1 cellular context compared by ENCODE assay signal in the genomic region with DNA sequence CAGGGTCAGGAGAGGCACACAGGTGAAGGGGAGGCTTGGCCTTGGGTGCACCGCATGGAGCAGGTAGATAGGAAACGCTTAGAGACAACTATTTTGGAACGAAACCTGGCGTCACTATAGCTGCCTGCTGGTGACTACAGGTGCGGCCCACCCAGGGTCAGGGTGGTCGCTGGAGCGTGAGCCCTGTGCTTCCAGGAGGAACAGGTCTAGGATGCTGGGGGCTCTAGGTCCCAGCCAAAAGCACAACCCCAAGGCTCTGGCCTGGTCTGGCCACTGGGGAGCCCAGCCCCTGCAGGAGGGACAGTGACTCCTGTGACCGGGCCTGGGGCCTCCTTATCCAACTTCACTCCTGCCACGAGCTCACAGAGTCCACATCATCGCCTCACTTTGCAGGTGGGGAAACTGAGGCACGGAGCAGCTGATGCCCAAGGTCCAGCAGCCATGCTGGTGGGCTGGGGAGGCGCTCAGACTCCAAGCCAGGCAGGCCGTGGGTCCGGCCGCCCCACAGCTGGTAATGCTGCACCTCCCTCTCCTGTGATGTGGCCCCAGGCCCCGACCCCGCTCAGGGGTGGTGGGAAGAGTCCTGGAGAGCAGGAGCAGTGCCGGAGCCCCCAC.
TF ChIP-seq lines count a peak whose summit lies in the region.

No MANE protein-coding gene starts in this region.

TF ChIP-seq in H1, 55 proteins besides CTCF, POLR2A, EP300 and RAD21:
- TF ChIP-seq CHD1 (IDR thresholded peaks at IDR 0.05; ENCODE audit: low read depth, low read length) (no peak), PHF8 (conservative IDR thresholded peaks at IDR 0.05; ENCODE audit: low read depth, low read length) (no peak), GABPA (IDR thresholded peaks at IDR 0.05; ENCODE audit: borderline replicate concordance, insufficient read depth, low read length) (no peak), CTBP2 (IDR thresholded peaks at IDR 0.05; ENCODE audit: borderline replicate concordance, insufficient read depth, insufficient read length, low read length) (no peak), TAF1 (IDR thresholded peaks at IDR 0.05; ENCODE audit: low read depth, low read length) (no peak), SRF (IDR thresholded peaks at IDR 0.05; ENCODE audit: low read depth, low read length) (no peak), ASH2L (IDR thresholded peaks at IDR 0.05; ENCODE audit: low read length) (no peak), TEAD4 (IDR thresholded peaks at IDR 0.05; ENCODE audit: low read depth, low read length) (no peak), SP4 (IDR thresholded peaks at IDR 0.05; ENCODE audit: low read length) (no peak), CEBPB (IDR thresholded peaks at IDR 0.05; ENCODE audit: low read depth, low read length) (no peak), TCF12 (IDR thresholded peaks at IDR 0.05; ENCODE audit: low read depth, low read length) (no peak), CBX5 (IDR thresholded peaks at IDR 0.05; ENCODE audit: low read depth, low read length) (no peak), EZH2 (IDR thresholded peaks at IDR 0.05; ENCODE audit: low read depth, low read length, severe bottlenecking) (no peak), KDM5A (IDR thresholded peaks at IDR 0.05; ENCODE audit: low read length) (no peak)
- TF ChIP-seq, protein P1, sequence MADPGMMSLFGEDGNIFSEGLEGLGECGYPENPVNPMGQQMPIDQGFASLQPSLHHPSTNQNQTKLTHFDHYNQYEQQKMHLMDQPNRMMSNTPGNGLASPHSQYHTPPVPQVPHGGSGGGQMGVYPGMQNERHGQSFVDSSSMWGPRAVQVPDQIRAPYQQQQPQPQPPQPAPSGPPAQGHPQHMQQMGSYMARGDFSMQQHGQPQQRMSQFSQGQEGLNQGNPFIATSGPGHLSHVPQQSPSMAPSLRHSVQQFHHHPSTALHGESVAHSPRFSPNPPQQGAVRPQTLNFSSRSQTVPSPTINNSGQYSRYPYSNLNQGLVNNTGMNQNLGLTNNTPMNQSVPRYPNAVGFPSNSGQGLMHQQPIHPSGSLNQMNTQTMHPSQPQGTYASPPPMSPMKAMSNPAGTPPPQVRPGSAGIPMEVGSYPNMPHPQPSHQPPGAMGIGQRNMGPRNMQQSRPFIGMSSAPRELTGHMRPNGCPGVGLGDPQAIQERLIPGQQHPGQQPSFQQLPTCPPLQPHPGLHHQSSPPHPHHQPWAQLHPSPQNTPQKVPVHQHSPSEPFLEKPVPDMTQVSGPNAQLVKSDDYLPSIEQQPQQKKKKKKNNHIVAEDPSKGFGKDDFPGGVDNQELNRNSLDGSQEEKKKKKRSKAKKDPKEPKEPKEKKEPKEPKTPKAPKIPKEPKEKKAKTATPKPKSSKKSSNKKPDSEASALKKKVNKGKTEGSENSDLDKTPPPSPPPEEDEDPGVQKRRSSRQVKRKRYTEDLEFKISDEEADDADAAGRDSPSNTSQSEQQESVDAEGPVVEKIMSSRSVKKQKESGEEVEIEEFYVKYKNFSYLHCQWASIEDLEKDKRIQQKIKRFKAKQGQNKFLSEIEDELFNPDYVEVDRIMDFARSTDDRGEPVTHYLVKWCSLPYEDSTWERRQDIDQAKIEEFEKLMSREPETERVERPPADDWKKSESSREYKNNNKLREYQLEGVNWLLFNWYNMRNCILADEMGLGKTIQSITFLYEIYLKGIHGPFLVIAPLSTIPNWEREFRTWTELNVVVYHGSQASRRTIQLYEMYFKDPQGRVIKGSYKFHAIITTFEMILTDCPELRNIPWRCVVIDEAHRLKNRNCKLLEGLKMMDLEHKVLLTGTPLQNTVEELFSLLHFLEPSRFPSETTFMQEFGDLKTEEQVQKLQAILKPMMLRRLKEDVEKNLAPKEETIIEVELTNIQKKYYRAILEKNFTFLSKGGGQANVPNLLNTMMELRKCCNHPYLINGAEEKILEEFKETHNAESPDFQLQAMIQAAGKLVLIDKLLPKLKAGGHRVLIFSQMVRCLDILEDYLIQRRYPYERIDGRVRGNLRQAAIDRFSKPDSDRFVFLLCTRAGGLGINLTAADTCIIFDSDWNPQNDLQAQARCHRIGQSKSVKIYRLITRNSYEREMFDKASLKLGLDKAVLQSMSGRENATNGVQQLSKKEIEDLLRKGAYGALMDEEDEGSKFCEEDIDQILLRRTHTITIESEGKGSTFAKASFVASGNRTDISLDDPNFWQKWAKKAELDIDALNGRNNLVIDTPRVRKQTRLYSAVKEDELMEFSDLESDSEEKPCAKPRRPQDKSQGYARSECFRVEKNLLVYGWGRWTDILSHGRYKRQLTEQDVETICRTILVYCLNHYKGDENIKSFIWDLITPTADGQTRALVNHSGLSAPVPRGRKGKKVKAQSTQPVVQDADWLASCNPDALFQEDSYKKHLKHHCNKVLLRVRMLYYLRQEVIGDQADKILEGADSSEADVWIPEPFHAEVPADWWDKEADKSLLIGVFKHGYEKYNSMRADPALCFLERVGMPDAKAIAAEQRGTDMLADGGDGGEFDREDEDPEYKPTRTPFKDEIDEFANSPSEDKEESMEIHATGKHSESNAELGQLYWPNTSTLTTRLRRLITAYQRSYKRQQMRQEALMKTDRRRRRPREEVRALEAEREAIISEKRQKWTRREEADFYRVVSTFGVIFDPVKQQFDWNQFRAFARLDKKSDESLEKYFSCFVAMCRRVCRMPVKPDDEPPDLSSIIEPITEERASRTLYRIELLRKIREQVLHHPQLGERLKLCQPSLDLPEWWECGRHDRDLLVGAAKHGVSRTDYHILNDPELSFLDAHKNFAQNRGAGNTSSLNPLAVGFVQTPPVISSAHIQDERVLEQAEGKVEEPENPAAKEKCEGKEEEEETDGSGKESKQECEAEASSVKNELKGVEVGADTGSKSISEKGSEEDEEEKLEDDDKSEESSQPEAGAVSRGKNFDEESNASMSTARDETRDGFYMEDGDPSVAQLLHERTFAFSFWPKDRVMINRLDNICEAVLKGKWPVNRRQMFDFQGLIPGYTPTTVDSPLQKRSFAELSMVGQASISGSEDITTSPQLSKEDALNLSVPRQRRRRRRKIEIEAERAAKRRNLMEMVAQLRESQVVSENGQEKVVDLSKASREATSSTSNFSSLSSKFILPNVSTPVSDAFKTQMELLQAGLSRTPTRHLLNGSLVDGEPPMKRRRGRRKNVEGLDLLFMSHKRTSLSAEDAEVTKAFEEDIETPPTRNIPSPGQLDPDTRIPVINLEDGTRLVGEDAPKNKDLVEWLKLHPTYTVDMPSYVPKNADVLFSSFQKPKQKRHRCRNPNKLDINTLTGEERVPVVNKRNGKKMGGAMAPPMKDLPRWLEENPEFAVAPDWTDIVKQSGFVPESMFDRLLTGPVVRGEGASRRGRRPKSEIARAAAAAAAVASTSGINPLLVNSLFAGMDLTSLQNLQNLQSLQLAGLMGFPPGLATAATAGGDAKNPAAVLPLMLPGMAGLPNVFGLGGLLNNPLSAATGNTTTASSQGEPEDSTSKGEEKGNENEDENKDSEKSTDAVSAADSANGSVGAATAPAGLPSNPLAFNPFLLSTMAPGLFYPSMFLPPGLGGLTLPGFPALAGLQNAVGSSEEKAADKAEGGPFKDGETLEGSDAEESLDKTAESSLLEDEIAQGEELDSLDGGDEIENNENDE (IDR thresholded peaks at IDR 0.05; ENCODE audit: insufficient replicate concordance, low read length) = no peak
- TF ChIP-seq, protein P2, sequence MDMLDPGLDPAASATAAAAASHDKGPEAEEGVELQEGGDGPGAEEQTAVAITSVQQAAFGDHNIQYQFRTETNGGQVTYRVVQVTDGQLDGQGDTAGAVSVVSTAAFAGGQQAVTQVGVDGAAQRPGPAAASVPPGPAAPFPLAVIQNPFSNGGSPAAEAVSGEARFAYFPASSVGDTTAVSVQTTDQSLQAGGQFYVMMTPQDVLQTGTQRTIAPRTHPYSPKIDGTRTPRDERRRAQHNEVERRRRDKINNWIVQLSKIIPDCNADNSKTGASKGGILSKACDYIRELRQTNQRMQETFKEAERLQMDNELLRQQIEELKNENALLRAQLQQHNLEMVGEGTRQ (IDR thresholded peaks at IDR 0.05; ENCODE audit: low read length) = no peak
